8 cellular contexts compared by ENCODE assay signal in genomic region chr3:192090586-192090985, GRCh38.
DNase-seq lines count a peak whose midpoint lies in the region; ATAC-seq and TF ChIP-seq lines count a peak whose summit lies in the region.

No MANE protein-coding gene starts in this region.

- intact Hi-C loops in ascending aorta (cut with DNase I), result no loop called here

- H3K27me3 ChIP-seq in ascending aorta (no peaks in the 10 kb centered on the region), BE2C (no peaks in the 10 kb centered on the region)

- TF ChIP-seq CTCF in ascending aorta (IDR thresholded peaks at IDR 0.05), result no peak
- no peak for TF ChIP-seq CTCF in BE2C (IDR thresholded peaks at IDR 0.05; ENCODE audit: low read depth, low read length)

- no peak overlapping the region for H3K27ac ChIP-seq in ascending aorta

- peak; percentile 11 for DNase-seq in H4 (ENCODE audit: low spot score)
- peak; percentile 14 for DNase-seq in HT-29 (ENCODE audit: low spot score)
- peak; percentile 12 for DNase-seq in iris pigment epithelial cell (ENCODE audit: low read depth)
- no peak for DNase-seq in ascending aorta (ENCODE audit: low spot score in 2 of 2)
- DNase-seq in BE2C, result no peak
- no peak for DNase-seq in SHP77 (lab: John Stamatoyannopoulos, UW)
- no peak for DNase-seq in occipital lobe (lab: John Stamatoyannopoulos, UW)

- no peak overlapping the region for H3K4me3 ChIP-seq in ascending aorta
- H3K4me3 ChIP-seq in BE2C (ENCODE audit: low read depth, low read length), result no peak overlapping the region

- no peaks in the 10 kb centered on the region for H3K4me1 ChIP-seq in ascending aorta
- no peaks in the 10 kb centered on the region for H3K4me1 ChIP-seq in BE2C

- H3K9me3 ChIP-seq in ascending aorta (no peaks in the 10 kb centered on the region), BE2C (no peaks in the 10 kb centered on the region)

- peak; percentile 58 for ATAC-seq in GM18861 (IDR thresholded peaks at IDR 0.05; ENCODE audit: unreplicated experiment)

- H3K36me3 ChIP-seq in ascending aorta, result no peaks in the 10 kb centered on the region
- H3K36me3 ChIP-seq in BE2C, result no peaks in the 10 kb centered on the region

Comparison
In these comparisons a context has a peak if more than half of its experiments do, and no peak if none do; other contexts are left out.
1. DNase-seq: peak in H4 (single experiment), HT-29 (single experiment) and iris pigment epithelial cell (single experiment); none in ascending aorta (0 of 2), BE2C (single experiment), SHP77 (0 of 2) and occipital lobe (single experiment).